In genomic region chr12:25701290-25701689, GRCh38 we compare ENCODE assay signal across 2 cellular contexts.
TF ChIP-seq lines count a peak whose summit lies in the region.

No MANE protein-coding gene starts in this region.

TF ChIP-seq in HCT116, 20 proteins besides CTCF, POLR2A, EP300 and RAD21 (continued from another document):
- TF ChIP-seq ZBTB33 (IDR thresholded peaks at IDR 0.05; ENCODE audit: extremely low read depth, insufficient replicate concordance, low read length) (no peak), EZH2 (IDR thresholded peaks at IDR 0.05) (no peak), ATF3 (IDR thresholded peaks at IDR 0.05) (no peak), SRF (IDR thresholded peaks at IDR 0.05; ENCODE audit: low read depth) (no peak), JUND (IDR thresholded peaks at IDR 0.05) (no peak), SIN3A (IDR thresholded peaks at IDR 0.05; ENCODE audit: low read depth) (no peak), REST (IDR thresholded peaks at IDR 0.05; ENCODE audit: low read depth) (no peak), ZFX (IDR thresholded peaks at IDR 0.05) (no peak), EGR1 (IDR thresholded peaks at IDR 0.05; ENCODE audit: low read depth) (no peak)
TF ChIP-seq in HCT116: peak in this region for 0.

TF ChIP-seq in WTC11, 78 proteins besides CTCF, POLR2A, EP300 and RAD21 (continued from another document):
- no peak for TF ChIP-seq AR (CRISPR knock-in tag; IDR thresholded peaks at IDR 0.05)
